Comparison of ENCODE assay signal across 8 cellular contexts in the genomic region with DNA sequence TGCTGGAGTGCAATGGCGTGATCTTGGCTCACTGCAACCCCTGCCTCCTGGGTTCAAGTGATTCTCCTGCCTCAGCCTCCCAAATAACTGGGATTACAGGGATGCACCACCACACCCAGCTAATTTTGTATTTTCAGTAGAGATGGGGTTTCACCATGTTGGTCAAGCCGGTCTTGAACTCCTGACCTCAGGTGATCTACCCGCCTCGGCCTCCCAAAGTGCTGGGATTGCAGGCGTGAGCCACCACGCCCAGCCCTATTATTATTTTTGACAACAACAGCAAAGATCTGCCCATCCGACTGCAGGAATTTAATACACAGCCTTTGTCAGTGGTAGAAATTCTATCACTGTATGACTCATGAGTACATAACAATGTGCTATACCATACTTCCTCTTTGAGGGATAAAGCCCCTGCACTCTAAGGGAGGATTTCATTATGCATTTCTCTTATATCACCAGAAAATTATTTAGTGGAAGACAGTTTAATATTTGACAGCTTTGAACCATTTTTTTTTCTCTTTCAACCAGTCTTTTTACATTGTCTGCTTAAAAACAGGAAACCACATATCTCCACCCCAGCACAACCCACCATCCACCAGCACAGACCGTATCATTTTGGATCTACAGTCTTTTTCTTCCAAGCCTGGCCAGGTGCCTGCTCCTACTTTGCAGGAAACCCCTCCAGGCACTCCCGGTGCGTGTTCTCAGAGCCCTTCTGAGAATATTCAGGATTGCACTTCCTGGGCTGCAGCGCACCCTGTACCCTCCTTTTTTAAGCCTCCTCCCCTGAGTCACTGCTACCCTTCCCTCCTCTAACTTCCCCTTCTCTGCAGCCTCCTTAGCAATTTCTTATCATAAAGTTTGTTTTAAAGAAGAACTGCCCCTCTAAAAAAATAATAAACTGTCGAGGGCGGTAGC. TPM values are rescaled to one million over a fixed set of nuclear protein-coding genes. Genes with fewer than 3 reads are reported as not detected.
A peak's percentile ranks its signal among the peaks of the same experiment; 100 is the strongest.
DNase-seq lines count a peak whose midpoint lies in the region; ATAC-seq and TF ChIP-seq lines count a peak whose summit lies in the region.

No MANE protein-coding gene starts in this region.

- H3K4me3 ChIP-seq in GM12875 (ENCODE audit: low read depth, low read length), result peak overlapping the region; percentile 89
- H3K4me3 ChIP-seq in Karpas-422 (ENCODE audit: low read length), result peak overlapping the region; percentile 87

- peak overlapping the region; percentile 96 for H3K27ac ChIP-seq in Karpas-422 (ENCODE audit: low read length)

- peak; percentile 13 for DNase-seq in H4 (ENCODE audit: low spot score)
- DNase-seq in Karpas-422, result peak; percentile 77
- DNase-seq in activated T-helper 1 cell treated with anti-CD3 and anti-CD28 coated beads, Interleukin-12 subunit alpha, Interleukin-12 subunit beta, Interleukin-2, Interleukin-4 antibody, amounts not matched to agents 30 ng/mL and 10 ng/mL and 1 ng/mL, durations not matched to agents 14 hours and 24 hours and 36 hours (ENCODE audit: low spot score), result peak; percentile 34
- DNase-seq in left cardiac atrium, result peak; percentile 59
- no peak for DNase-seq in progenitor cell of endocrine pancreas (ENCODE audit: low spot score, unreplicated experiment)
- DNase-seq in NCI-H2227 treated with DMSO at 0.1 percent for 48 hours (lab: John Stamatoyannopoulos, UW), result no peak

- intact Hi-C loops in activated T-helper 1 cell treated with anti-CD3 and anti-CD28 coated beads, Interleukin-12 subunit alpha, Interleukin-12 subunit beta, Interleukin-2, Interleukin-4 antibody, amounts not matched to agents 30 ng/mL and 10 ng/mL and 1 ng/mL, durations not matched to agents 14 hours and 24 hours and 36 hours (cut with micrococcal nuclease), result loop anchor here (1.0 to 10.0 kb wide), 12 partner anchors 9 to 921 kb away; a partner anchor contains a TSS
- intact Hi-C loops in left cardiac atrium (cut with DNase I), result no loop called here

- H3K36me3 Mint-ChIP-seq in activated T-helper 1 cell treated with anti-CD3 and anti-CD28 coated beads, Interleukin-12 subunit alpha, Interleukin-12 subunit beta, Interleukin-2, Interleukin-4 antibody, amounts not matched to agents 30 ng/mL and 10 ng/mL and 1 ng/mL, durations not matched to agents 14 hours and 24 hours and 36 hours (ENCODE audit: low read depth), result peaks cover 21% of the 10 kb centered on the region
- H3K36me3 Mint-ChIP-seq in stimulated activated memory B cell treated with anti-CD40 and anti-IgM and Interleukin-4, amounts not matched to agents 10 μg/mL and 1 μg/mL and 100 μg/mL, for 72 hours, result peaks cover 20% of the 10 kb centered on the region
- no peaks in the 10 kb centered on the region for H3K36me3 Mint-ChIP-seq in progenitor cell of endocrine pancreas (ENCODE audit: insufficient read depth)

- TF ChIP-seq CTCF in GM12875 (IDR thresholded peaks at IDR 0.05; ENCODE audit: borderline replicate concordance, insufficient read depth, low read depth, low read length) (no peak), progenitor cell of endocrine pancreas (IDR thresholded peaks at IDR 0.05; ENCODE audit: unreplicated experiment) (no peak)

- H3K4me2 ChIP-seq in Karpas-422 (ENCODE audit: low read depth, low read length, poor library complexity, severe bottlenecking), result peak overlapping the region; percentile 84

- no peaks in the 10 kb centered on the region for H3K9me2 ChIP-seq in Karpas-422 (replicated peaks; ENCODE audit: insufficient read depth, low read length)

- H3K9me3 ChIP-seq in Karpas-422 (ENCODE audit: low read length), result no peaks in the 10 kb centered on the region

- H3K36me3 ChIP-seq in Karpas-422 (ENCODE audit: insufficient read depth, low read length), result peaks cover 10% of the 10 kb centered on the region

- H3K27me3 Mint-ChIP-seq in activated T-helper 1 cell treated with anti-CD3 and anti-CD28 coated beads, Interleukin-12 subunit alpha, Interleukin-12 subunit beta, Interleukin-2, Interleukin-4 antibody, amounts not matched to agents 30 ng/mL and 10 ng/mL and 1 ng/mL, durations not matched to agents 14 hours and 24 hours and 36 hours (ENCODE audit: insufficient read depth), result no peaks in the 10 kb centered on the region
- no peaks in the 10 kb centered on the region for H3K27me3 Mint-ChIP-seq in stimulated activated memory B cell treated with anti-CD40 and anti-IgM and Interleukin-4, amounts not matched to agents 10 μg/mL and 1 μg/mL and 100 μg/mL, for 72 hours
- H3K27me3 Mint-ChIP-seq in progenitor cell of endocrine pancreas, result peaks cover 6% of the 10 kb centered on the region

- H3K4me3 Mint-ChIP-seq in activated T-helper 1 cell treated with anti-CD3 and anti-CD28 coated beads, Interleukin-12 subunit alpha, Interleukin-12 subunit beta, Interleukin-2, Interleukin-4 antibody, amounts not matched to agents 30 ng/mL and 10 ng/mL and 1 ng/mL, durations not matched to agents 14 hours and 24 hours and 36 hours, result peak overlapping the region; percentile 97
- peak overlapping the region; percentile 99 for H3K4me3 Mint-ChIP-seq in stimulated activated memory B cell treated with anti-CD40 and anti-IgM and Interleukin-4, amounts not matched to agents 10 μg/mL and 1 μg/mL and 100 μg/mL, for 72 hours
- no peak overlapping the region for H3K4me3 Mint-ChIP-seq in progenitor cell of endocrine pancreas (ENCODE audit: low read depth)

- peaks cover 68% of the 10 kb centered on the region for H3K4me1 Mint-ChIP-seq in activated T-helper 1 cell treated with anti-CD3 and anti-CD28 coated beads, Interleukin-12 subunit alpha, Interleukin-12 subunit beta, Interleukin-2, Interleukin-4 antibody, amounts not matched to agents 30 ng/mL and 10 ng/mL and 1 ng/mL, durations not matched to agents 14 hours and 24 hours and 36 hours (ENCODE audit: low read depth)
- H3K4me1 Mint-ChIP-seq in stimulated activated memory B cell treated with anti-CD40 and anti-IgM and Interleukin-4, amounts not matched to agents 10 μg/mL and 1 μg/mL and 100 μg/mL, for 72 hours, result peaks cover 58% of the 10 kb centered on the region
- H3K4me1 Mint-ChIP-seq in progenitor cell of endocrine pancreas (ENCODE audit: low read depth), result no peaks in the 10 kb centered on the region

- H2AFZ ChIP-seq in Karpas-422 (ENCODE audit: low read length), result peak overlapping the region; percentile 93; the same call in 1 of the 2 replicates

- H3K27me3 ChIP-seq in Karpas-422 (ENCODE audit: low read length), result no peaks in the 10 kb centered on the region

- H3K9ac ChIP-seq in Karpas-422 (ENCODE audit: low read length), result peak overlapping the region; percentile 88

- peak; percentile 47 to 85 for ATAC-seq in left cardiac atrium
- peak; percentile 80 for ATAC-seq in stimulated activated memory B cell treated with anti-CD40 and anti-IgM and Interleukin-4, amounts not matched to agents 10 μg/mL and 1 μg/mL and 100 μg/mL, for 72 hours

- no peaks in the 10 kb centered on the region for H4K20me1 ChIP-seq in Karpas-422 (ENCODE audit: insufficient read depth, low read depth, low read length)

- peaks cover 71% of the 10 kb centered on the region for H3K4me1 ChIP-seq in Karpas-422 (ENCODE audit: low read length)

- no peaks in the 10 kb centered on the region for H3K9me3 Mint-ChIP-seq in activated T-helper 1 cell treated with anti-CD3 and anti-CD28 coated beads, Interleukin-12 subunit alpha, Interleukin-12 subunit beta, Interleukin-2, Interleukin-4 antibody, amounts not matched to agents 30 ng/mL and 10 ng/mL and 1 ng/mL, durations not matched to agents 14 hours and 24 hours and 36 hours
- H3K9me3 Mint-ChIP-seq in stimulated activated memory B cell treated with anti-CD40 and anti-IgM and Interleukin-4, amounts not matched to agents 10 μg/mL and 1 μg/mL and 100 μg/mL, for 72 hours, result no peaks in the 10 kb centered on the region
- H3K9me3 Mint-ChIP-seq in progenitor cell of endocrine pancreas (ENCODE audit: low read depth), result no peaks in the 10 kb centered on the region

- peaks cover 54% of the 10 kb centered on the region for H3K79me2 ChIP-seq in Karpas-422 (ENCODE audit: low read length)

- peak overlapping the region; percentile 97 for H3K27ac Mint-ChIP-seq in activated T-helper 1 cell treated with anti-CD3 and anti-CD28 coated beads, Interleukin-12 subunit alpha, Interleukin-12 subunit beta, Interleukin-2, Interleukin-4 antibody, amounts not matched to agents 30 ng/mL and 10 ng/mL and 1 ng/mL, durations not matched to agents 14 hours and 24 hours and 36 hours
- peak overlapping the region; percentile 95 for H3K27ac Mint-ChIP-seq in stimulated activated memory B cell treated with anti-CD40 and anti-IgM and Interleukin-4, amounts not matched to agents 10 μg/mL and 1 μg/mL and 100 μg/mL, for 72 hours
- no peak overlapping the region for H3K27ac Mint-ChIP-seq in progenitor cell of endocrine pancreas

RNA-seq across cellular contexts. Expression of a gene that starts 0.6 kb away (rescaled TPM):
- total RNA-seq in H4 (2014; rRNA removed; shearing (Covaris generic)), result 5.8 and 15.1 TPM in 2 replicates
- total RNA-seq in Karpas-422 (2014; rRNA removed; shearing (Covaris generic); ENCODE audit: low replicate concordance), result 503 and 765 TPM in 2 replicates
- total RNA-seq in activated T-helper 1 cell treated with anti-CD3 and anti-CD28 coated beads, Interleukin-12 subunit alpha, Interleukin-12 subunit beta, Interleukin-2, Interleukin-4 antibody, amounts not matched to agents 30 ng/mL and 10 ng/mL and 1 ng/mL, durations not matched to agents 14 hours and 24 hours and 36 hours, result 494 and 511 TPM in 2 replicates
- total RNA-seq in left cardiac atrium (100 to 1,000 TPM in 1 of 2 donors, 10 to 100 TPM in 1; 80.0 to 118 TPM), progenitor cell of endocrine pancreas (0.79 and 1.7 TPM in 2 replicates)

RNA-seq across cellular contexts. Expression of a gene that starts 12.0 kb away (rescaled TPM):
- total RNA-seq in H4 (2014; rRNA removed; shearing (Covaris generic)), result not detected in 2 replicates
- not detected in 2 replicates for total RNA-seq in Karpas-422 (2014; rRNA removed; shearing (Covaris generic); ENCODE audit: low replicate concordance)
- total RNA-seq in activated T-helper 1 cell treated with anti-CD3 and anti-CD28 coated beads, Interleukin-12 subunit alpha, Interleukin-12 subunit beta, Interleukin-2, Interleukin-4 antibody, amounts not matched to agents 30 ng/mL and 10 ng/mL and 1 ng/mL, durations not matched to agents 14 hours and 24 hours and 36 hours, result not detected in 2 replicates
- not detected for total RNA-seq in left cardiac atrium
- not detected in 2 replicates for total RNA-seq in progenitor cell of endocrine pancreas

RNA-seq across cellular contexts. Expression of a gene that starts 22.5 kb away (rescaled TPM):
- not detected in 2 replicates for total RNA-seq in H4 (2014; rRNA removed; shearing (Covaris generic))
- total RNA-seq in Karpas-422 (2014; rRNA removed; shearing (Covaris generic); ENCODE audit: low replicate concordance), result 0.18 and 0.60 TPM in 2 replicates
- total RNA-seq in activated T-helper 1 cell treated with anti-CD3 and anti-CD28 coated beads, Interleukin-12 subunit alpha, Interleukin-12 subunit beta, Interleukin-2, Interleukin-4 antibody, amounts not matched to agents 30 ng/mL and 10 ng/mL and 1 ng/mL, durations not matched to agents 14 hours and 24 hours and 36 hours, result 2.2 and 2.3 TPM in 2 replicates
- total RNA-seq in left cardiac atrium (under 1 TPM; 0.18 to 0.44 TPM), progenitor cell of endocrine pancreas (22.8 and 23.1 TPM in 2 replicates)

Comparison
In these comparisons a context has a peak if more than half of its experiments do, and no peak if none do; other contexts are left out.
1. DNase-seq: peak in H4 (single experiment), Karpas-422 (single experiment), activated T-helper 1 cell treated with anti-CD3 and anti-CD28 coated beads, Interleukin-12 subunit alpha, Interleukin-12 subunit beta, Interleukin-2, Interleukin-4 antibody, amounts not matched to agents 30 ng/mL and 10 ng/mL and 1 ng/mL, durations not matched to agents 14 hours and 24 hours and 36 hours (single experiment) and left cardiac atrium (single experiment); none in progenitor cell of endocrine pancreas (single experiment) and NCI-H2227 treated with DMSO at 0.1 percent for 48 hours (single experiment).